Comparison of ENCODE assay signal across 10 cellular contexts in genomic region chr14:96104469-96105057, GRCh38.
DNase-seq lines count a peak whose midpoint lies in the region; ATAC-seq, FAIRE-seq and TF ChIP-seq lines count a peak whose summit lies in the region.
"Had no signal": no experiment of that assay in that cellular context is flagged by ENCODE, and none has a peak within 500 bp of the region (broad histone marks: within the 10 kb centered on the region; RNA-seq: fewer than 3 reads in every experiment).

No MANE protein-coding gene starts in this region.

- intact Hi-C loops in endothelial cell of umbilical vein (cut with micrococcal nuclease), result loop anchor here (1.0 to 5.0 kb wide), 2 partner anchors 32 to 463 kb away; no protein-coding TSS in a partner anchor

- H3K79me2 ChIP-seq in endothelial cell of umbilical vein (ENCODE audit: control insufficient read depth, insufficient read depth, low read length), result no peaks in the 10 kb centered on the region

- H3K4me1 ChIP-seq in endothelial cell of umbilical vein (ENCODE audit: control insufficient read depth, extremely low read depth, insufficient read depth, low read length), result no peaks in the 10 kb centered on the region
- H3K4me1 ChIP-seq: foreskin keratinocyte had no signal

- ATAC-seq in HG02610 (IDR thresholded peaks at IDR 0.05; ENCODE audit: unreplicated experiment), result no peak
- ATAC-seq: foreskin keratinocyte; stimulated activated naive B cell treated with anti-CD40 and anti-IgM and Interleukin-4, amounts not matched to agents 10 μg/mL and 1 μg/mL and 100 μg/mL, for 72 hours had no signal

- no peak overlapping the region for H3K4me3 ChIP-seq in endothelial cell of umbilical vein (replicated peaks in 1 of 3; ENCODE audit: insufficient read depth in 1 of 3, low read depth in 1 of 3, low read length in 3 of 3)

- H3K27ac ChIP-seq in endothelial cell of umbilical vein (ENCODE audit: insufficient read depth, low read depth, low read length), result no peak overlapping the region
- H3K27ac ChIP-seq: foreskin keratinocyte had no signal

- H3K9me1 ChIP-seq in endothelial cell of umbilical vein (replicated peaks; ENCODE audit: control insufficient read depth, extremely low read depth, insufficient read depth, low read length), result no peaks in the 10 kb centered on the region

- no peaks in the 10 kb centered on the region for H3K36me3 ChIP-seq in endothelial cell of umbilical vein (ENCODE audit: control insufficient read depth in 2 of 2, extremely low read depth in 1 of 2, insufficient read depth in 2 of 2, low read length in 2 of 2)

- dilution Hi-C loops in endothelial cell of umbilical vein (cut with MboI; ENCODE audit: extremely low pct_ligation_motif_present, low sequenced_read_pairs), result no loop called here

- FAIRE-seq in endothelial cell of umbilical vein (lab: Jason Lieb, UNC) (no peak), H54 (lab: Jason Lieb, UNC) (no peak), GM19239 (lab: Jason Lieb, UNC) (no peak)

- H3K4me2 ChIP-seq in endothelial cell of umbilical vein (ENCODE audit: insufficient read depth, low read length), result no peak overlapping the region

- no peak overlapping the region for H3K9ac ChIP-seq in endothelial cell of umbilical vein (replicated peaks; ENCODE audit: extremely low read depth, insufficient read depth, low read length)

- H2AFZ ChIP-seq in endothelial cell of umbilical vein (ENCODE audit: low read depth, low read length), result no peak overlapping the region

- H3K9me3 ChIP-seq in endothelial cell of umbilical vein (replicated peaks; ENCODE audit: control insufficient read depth, insufficient read depth, low read length), result no peaks in the 10 kb centered on the region

- BruUV-seq in endothelial cell of umbilical vein (replicated peaks; lab: Mats Ljungman, UMichigan), result no TSS peak

- CTCF ChIA-PET in endothelial cell of umbilical vein (lab: Charles Lee), result no interaction called here

- no peaks in the 10 kb centered on the region for H3K27me3 ChIP-seq in endothelial cell of umbilical vein (ENCODE audit: control insufficient read depth in 2 of 2, insufficient read depth in 2 of 2, low read length in 2 of 2)
- H3K27me3 ChIP-seq: foreskin keratinocyte had no signal

- POLR2A ChIA-PET in endothelial cell of umbilical vein (lab: Charles Lee), result no interaction called here

- TF ChIP-seq POLR2A in endothelial cell of umbilical vein (IDR thresholded peaks at IDR 0.05; ENCODE audit: low read depth, low read length) (no peak), H54 (IDR thresholded peaks at IDR 0.05; ENCODE audit: low read depth, low read length) (no peak)

- DNase-seq in DMS53 (lab: John Stamatoyannopoulos, UW), result peak; percentile 99
- peak; percentile 25 for DNase-seq in NCI-H2171 (lab: John Stamatoyannopoulos, UW)
- DNase-seq in endothelial cell of umbilical vein (ENCODE audit: low read depth, low spot score), result peak; percentile 61
- peak; percentile 92 for DNase-seq in non-pigmented ciliary epithelial cell (ENCODE audit: low read depth)
- DNase-seq in H54 (ENCODE audit: insufficient read length, low spot score), result no peak
- no peak for DNase-seq in GM19239 (ENCODE audit: insufficient read length, low spot score)
- no peak for DNase-seq in activated CD4-positive, alpha-beta T cell treated with anti-CD3 and anti-CD28 coated beads, Interleukin-2, amount 50 U/mL, for 4 hours
- DNase-seq: stimulated activated naive B cell treated with anti-CD40 and anti-IgM and Interleukin-4, amounts not matched to agents 10 μg/mL and 1 μg/mL and 100 μg/mL, for 72 hours had no signal

- H4K20me1 ChIP-seq in endothelial cell of umbilical vein (replicated peaks; ENCODE audit: control insufficient read depth, extremely low read depth, insufficient read depth, low read length), result no peaks in the 10 kb centered on the region

- no peak for TF ChIP-seq CTCF in endothelial cell of umbilical vein (IDR thresholded peaks at IDR 0.05; ENCODE audit: extremely low read depth in 1 of 2, insufficient read depth in 1 of 2, low read depth in 1 of 2, low read length in 2 of 2)

TF ChIP-seq in endothelial cell of umbilical vein, 7 proteins besides CTCF, POLR2A, EP300 and RAD21:
- peak; percentile 47 for TF ChIP-seq JUN (IDR thresholded peaks at IDR 0.05; ENCODE audit: borderline replicate concordance, insufficient read depth, insufficient read length, low read depth)
- no peak for TF ChIP-seq POLR2AphosphoS5 (IDR thresholded peaks at IDR 0.05; ENCODE audit: insufficient read depth, low read depth, low read length)

Comparison
In these comparisons a context has a peak if more than half of its experiments do, and no peak if none do; other contexts are left out.
1. DNase-seq: peak in DMS53 (single experiment), NCI-H2171 (single experiment), endothelial cell of umbilical vein (single experiment) and non-pigmented ciliary epithelial cell (single experiment); none in H54 (single experiment), GM19239 (single experiment) and activated CD4-positive, alpha-beta T cell treated with anti-CD3 and anti-CD28 coated beads, Interleukin-2, amount 50 U/mL, for 4 hours (0 of 2).